In the genomic region with DNA sequence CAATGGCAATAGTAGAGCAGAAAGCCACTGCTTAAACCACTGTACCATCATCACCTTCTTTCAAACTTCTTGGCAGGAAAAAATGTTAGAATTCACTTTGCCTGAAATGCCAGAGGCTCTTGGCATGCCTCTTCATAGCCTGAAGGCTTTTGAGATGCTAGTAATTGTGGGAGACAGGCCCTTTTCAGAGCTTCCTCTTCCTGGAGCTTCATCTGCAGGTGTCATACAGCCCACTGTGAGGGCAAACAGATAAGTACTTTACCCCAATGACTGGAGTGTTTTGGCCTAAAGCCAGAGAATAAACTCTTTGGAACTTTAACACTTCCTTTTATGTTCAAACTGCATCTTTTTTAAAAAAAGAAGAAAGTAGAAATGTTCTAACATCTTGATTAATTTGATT, we compare ENCODE assay signal across 13 cellular contexts.
DNase-seq lines count a peak whose midpoint lies in the region; ATAC-seq and TF ChIP-seq lines count a peak whose summit lies in the region.
"Had no signal": no experiment of that assay in that cellular context is flagged by ENCODE, and none has a peak within 500 bp of the region (broad histone marks: within the 10 kb centered on the region; RNA-seq: fewer than 3 reads in every experiment).

No MANE protein-coding gene starts in this region.

- H3K4me3 ChIP-seq in OCI-LY7 (ENCODE audit: low read depth, low read length, poor library complexity, severe bottlenecking) (no peak overlapping the region), iPS DF 6.9 (ENCODE audit: low read length) (no peak overlapping the region), aorta (ENCODE audit: low read length in 2 of 2) (no peak overlapping the region)
- H3K4me3 ChIP-seq: BLaER1 treated with 17β-estradiol and CSF1 and Interleukin-3, amounts not matched to agents 10 nM and 100 nM had no signal

- H3K4me2 ChIP-seq in OCI-LY7 (ENCODE audit: low read length) = no peak overlapping the region
- H3K4me2 ChIP-seq: BLaER1 treated with 17β-estradiol and CSF1 and Interleukin-3, amounts not matched to agents 10 nM and 100 nM had no signal

- TF ChIP-seq EP300 in Ishikawa (IDR thresholded peaks at IDR 0.05; ENCODE audit: borderline replicate concordance) = no peak

- ATAC-seq in aorta (ENCODE audit: low FRiP score) = no peak
- ATAC-seq: left ventricle myocardium superior had no signal

- CTCF ChIA-PET in OCI-LY7 (lab: Charles Lee; ENCODE audit: unreplicated experiment) = no interaction called here

- peak; percentile 45 for DNase-seq in EH (ENCODE audit: low read depth)
- peak; percentile 14 for DNase-seq in OCI-LY7 (ENCODE audit: low spot score)
- DNase-seq in iPS DF 6.9 (ENCODE audit: low read depth, low spot score) = peak; percentile 33
- no peak for DNase-seq in OCI-M2 (lab: John Stamatoyannopoulos, UW; ENCODE audit: unreplicated experiment)
- no peak for DNase-seq in aorta
- no peak for DNase-seq in activated T-cell treated with anti-CD3 and anti-CD28 coated beads for 4 hours
- no peak for DNase-seq in HuH-7.5 (ENCODE audit: low spot score)
- DNase-seq: activated CD4-positive, alpha-beta T cell treated with anti-CD3 and anti-CD28 coated beads, Interleukin-2, amount 10 ng/mL, durations not matched to agents 24 days and 14 days; effector memory CD4-positive, alpha-beta T cell; left ventricle myocardium superior; T-helper 1 cell had no signal

- H2AFZ ChIP-seq in OCI-LY7 (ENCODE audit: low read length) = no peak overlapping the region

- no peaks in the 10 kb centered on the region for H3K4me1 ChIP-seq in OCI-LY7 (ENCODE audit: insufficient read depth, low read length, poor library complexity, severe bottlenecking)
- no peaks in the 10 kb centered on the region for H3K4me1 ChIP-seq in iPS DF 6.9 (ENCODE audit: control insufficient read depth, insufficient read depth, low read length)
- H3K4me1 ChIP-seq in aorta (ENCODE audit: control insufficient read depth in 1 of 2, insufficient read depth in 2 of 2, low read length in 2 of 2) = peaks cover 0 to under 1% of the 10 kb centered on the region in 2 donors
- H3K4me1 ChIP-seq: BLaER1 treated with 17β-estradiol and CSF1 and Interleukin-3, amounts not matched to agents 10 nM and 100 nM had no signal

- no TSS peak for BruUV-seq in OCI-LY7 (replicated peaks; lab: Mats Ljungman, UMichigan)

- H3K79me2 ChIP-seq in OCI-LY7 (ENCODE audit: insufficient read depth, low read depth, low read length) = no peaks in the 10 kb centered on the region

- POLR2A ChIA-PET in OCI-LY7 (lab: Charles Lee) = no interaction called here

- H3K27me3 ChIP-seq in iPS DF 6.9 (ENCODE audit: control insufficient read depth, insufficient read depth, low read length) (no peaks in the 10 kb centered on the region), aorta (ENCODE audit: control insufficient read depth in 1 of 2, insufficient read depth in 2 of 2, low read length in 1 of 2) (no peaks in the 10 kb centered on the region)
- H3K27me3 ChIP-seq: BLaER1 treated with 17β-estradiol and CSF1 and Interleukin-3, amounts not matched to agents 10 nM and 100 nM had no signal

- H3K27ac ChIP-seq in OCI-LY7 (ENCODE audit: low read depth, low read length, poor library complexity, severe bottlenecking) (no peak overlapping the region), iPS DF 6.9 (ENCODE audit: low read length) (no peak overlapping the region), aorta (ENCODE audit: low read depth in 1 of 2, low read length in 2 of 2) (no peak overlapping the region)
- H3K27ac ChIP-seq: BLaER1 treated with 17β-estradiol and CSF1 and Interleukin-3, amounts not matched to agents 10 nM and 100 nM had no signal

- H3K9me2 ChIP-seq in OCI-LY7 (ENCODE audit: insufficient read depth, low read length) = no peaks in the 10 kb centered on the region

- H4K20me1 ChIP-seq in OCI-LY7 (ENCODE audit: insufficient read depth, low read length) = no peaks in the 10 kb centered on the region

- intact Hi-C loops in OCI-LY7 (cut with micrococcal nuclease; ENCODE audit: unreplicated experiment) = no loop called here
- intact Hi-C loops in aorta (cut with DNase I) = no loop called here

- H3K36me3 ChIP-seq in OCI-LY7 (ENCODE audit: insufficient read depth, low read length) = no peaks in the 10 kb centered on the region
- no peaks in the 10 kb centered on the region for H3K36me3 ChIP-seq in iPS DF 6.9 (ENCODE audit: control insufficient read depth, insufficient read depth, low read length)
- H3K36me3 ChIP-seq in aorta (ENCODE audit: control insufficient read depth in 1 of 2, insufficient read depth in 2 of 2, low read length in 1 of 2) = peaks cover 0 to 3% of the 10 kb centered on the region in 2 donors

- H3K9me3 ChIP-seq in OCI-LY7 (ENCODE audit: low read length) (no peaks in the 10 kb centered on the region), iPS DF 6.9 (ENCODE audit: control insufficient read depth, insufficient read depth, low read length) (no peaks in the 10 kb centered on the region), aorta (ENCODE audit: control insufficient read depth, low read length) (no peaks in the 10 kb centered on the region)

- no peak for TF ChIP-seq CTCF in OCI-LY7 (conservative IDR thresholded peaks at IDR 0.05; ENCODE audit: low read length)

- TF ChIP-seq RAD21 in Ishikawa (IDR thresholded peaks at IDR 0.05; ENCODE audit: low read depth) = no peak

TF ChIP-seq in Ishikawa, 13 proteins besides CTCF, POLR2A, EP300 and RAD21:
- TF ChIP-seq, protein P1, sequence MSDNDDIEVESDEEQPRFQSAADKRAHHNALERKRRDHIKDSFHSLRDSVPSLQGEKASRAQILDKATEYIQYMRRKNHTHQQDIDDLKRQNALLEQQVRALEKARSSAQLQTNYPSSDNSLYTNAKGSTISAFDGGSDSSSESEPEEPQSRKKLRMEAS (IDR thresholded peaks at IDR 0.05) = no peak
- TF ChIP-seq FOXM1 (IDR thresholded peaks at IDR 0.05; ENCODE audit: borderline replicate concordance, low read depth) (no peak), NFIC (IDR thresholded peaks at IDR 0.05) (peak; percentile 51; the same call in 1 of the 2 replicates), CREB1 (IDR thresholded peaks at IDR 0.05; ENCODE audit: low read depth) (no peak)

Comparison
In these comparisons a context has a peak if more than half of its experiments do, and no peak if none do; other contexts are left out.
1. DNase-seq: peak in EH (single experiment), OCI-LY7 (single experiment) and iPS DF 6.9 (single experiment); none in OCI-M2 (single experiment), aorta (0 of 2), activated T-cell treated with anti-CD3 and anti-CD28 coated beads for 4 hours (single experiment) and HuH-7.5 (single experiment).